In genomic region chr7:40584667-40585433, GRCh38 we compare ENCODE assay signal across 19 cellular contexts.
A peak's percentile ranks its signal among the peaks of the same experiment; 100 is the strongest.
DNase-seq lines count a peak whose midpoint lies in the region; TF ChIP-seq lines count a peak whose summit lies in the region.
"Had no signal": no experiment of that assay in that cellular context is flagged by ENCODE, and none has a peak within 500 bp of the region (broad histone marks: within the 10 kb centered on the region; RNA-seq: fewer than 3 reads in every experiment).

No MANE protein-coding gene starts in this region.

- no peak overlapping the region for H3K14ac ChIP-seq in mesenchymal stem cell (ENCODE audit: low read length in 2 of 2)

- H3K27ac ChIP-seq in brain microvascular endothelial cell (no peak overlapping the region), mesenchymal stem cell (ENCODE audit: low read length, poor library complexity, severe bottlenecking) (no peak overlapping the region), WERI-Rb-1 (no peak overlapping the region)
- H3K27ac ChIP-seq: cardiac muscle cell had no signal

- H3K4ac ChIP-seq in mesenchymal stem cell (ENCODE audit: low read depth in 1 of 2, low read length in 2 of 2) = peak overlapping the region in 1 of 2 experiments; percentile 15

- H3K4me2 ChIP-seq in mesenchymal stem cell (ENCODE audit: low read length, poor library complexity, severe bottlenecking) = no peak overlapping the region

- H4K8ac ChIP-seq in mesenchymal stem cell (ENCODE audit: low read length) = no peak overlapping the region

- no peaks in the 10 kb centered on the region for H3K36me3 ChIP-seq in brain microvascular endothelial cell (replicated peaks)
- no peaks in the 10 kb centered on the region for H3K36me3 ChIP-seq in mesenchymal stem cell (ENCODE audit: control insufficient read depth in 1 of 2, insufficient read depth in 2 of 2, low read depth in 1 of 2, low read length in 2 of 2)
- no peaks in the 10 kb centered on the region for H3K36me3 ChIP-seq in WERI-Rb-1
- H3K36me3 ChIP-seq: BE2C, cardiac muscle cell, uterus had no signal

- no peak overlapping the region for H2BK15ac ChIP-seq in mesenchymal stem cell (ENCODE audit: low read depth, poor library complexity, severe bottlenecking)

- H3K23ac ChIP-seq in mesenchymal stem cell (ENCODE audit: low read length in 2 of 2) = no peak overlapping the region

- H3K9me3 ChIP-seq in mesenchymal stem cell (ENCODE audit: control insufficient read depth, low read length) (no peaks in the 10 kb centered on the region), WERI-Rb-1 (ENCODE audit: severe bottlenecking) (no peaks in the 10 kb centered on the region)
- H3K9me3 ChIP-seq: BE2C, uterus had no signal

- no peak overlapping the region for H4K91ac ChIP-seq in mesenchymal stem cell (ENCODE audit: low read length)

- H2BK12ac ChIP-seq in mesenchymal stem cell (ENCODE audit: low read length in 2 of 2) = peak overlapping the region in 1 of 2 experiments; percentile 11

- TF ChIP-seq CTCF in brain microvascular endothelial cell (IDR thresholded peaks at IDR 0.05; ENCODE audit: low read depth, low read length, missing control alignments) (no peak), WERI-Rb-1 (IDR thresholded peaks at IDR 0.05; ENCODE audit: low read depth, low read length) (no peak)

- H3K9ac ChIP-seq in mesenchymal stem cell (ENCODE audit: low read length) = no peak overlapping the region

- peak; percentile 44 for DNase-seq in HCEC 1CT
- DNase-seq in NOMO-1 treated with DMSO at 0.1 percent for 48 hours (lab: John Stamatoyannopoulos, UW; ENCODE audit: unreplicated experiment) = peak; percentile 55
- DNase-seq in brain microvascular endothelial cell = peak; percentile 53
- peak; percentile 73 for DNase-seq in mesenchymal stem cell
- DNase-seq in LoVo (ENCODE audit: low spot score) = no peak
- DNase-seq in NCI-H69 (lab: John Stamatoyannopoulos, UW) = no peak
- DNase-seq in NCI-H187 (lab: John Stamatoyannopoulos, UW) = no peak
- DNase-seq in WERI-Rb-1 = no peak
- DNase-seq: activated CD4-positive, alpha-beta T cell treated with anti-CD3 and anti-CD28 coated beads for 4 hours; BE2C; DMS 273 treated with DMSO at 0.1 percent for 48 hours; effector memory CD8-positive, alpha-beta T cell; GOT3; NCI-H2227 treated with DMSO at 0.1 percent for 48 hours; nucleus accumbens; stimulated activated naive B cell treated with anti-CD40 and anti-IgM and Interleukin-4, amounts not matched to agents 10 μg/mL and 1 μg/mL and 100 μg/mL, for 72 hours; T-helper 1 cell; uterus had no signal

- H2AK5ac ChIP-seq in mesenchymal stem cell (ENCODE audit: low read length, severe bottlenecking) = no peak overlapping the region

- no peaks in the 10 kb centered on the region for H3K79me1 ChIP-seq in mesenchymal stem cell (replicated peaks; ENCODE audit: low read length, poor library complexity, severe bottlenecking)

- H2AFZ ChIP-seq in mesenchymal stem cell (ENCODE audit: low read depth, low read length) = no peak overlapping the region

- 0% methylated on average over 1 of the region's 4 CpGs for WGBS in mesenchymal stem cell

- no peak overlapping the region for H2BK120ac ChIP-seq in mesenchymal stem cell (ENCODE audit: low read depth, low read length)

- H3K4me3 ChIP-seq in brain microvascular endothelial cell (ENCODE audit: low read depth, low read length) (no peak overlapping the region), mesenchymal stem cell (ENCODE audit: insufficient read depth in 1 of 2, low read depth in 1 of 2, low read length in 2 of 2) (no peak overlapping the region), WERI-Rb-1 (ENCODE audit: low read depth, low read length) (no peak overlapping the region)
- H3K4me3 ChIP-seq: cardiac muscle cell, uterus had no signal

- in situ Hi-C loops in brain microvascular endothelial cell (cut with HindIII; ENCODE audit: low pct_ligation_motif_present, low sequenced_read_pairs) = no loop called here

- H3K27me3 ChIP-seq in brain microvascular endothelial cell (replicated peaks) = no peaks in the 10 kb centered on the region
- no peaks in the 10 kb centered on the region for H3K27me3 ChIP-seq in mesenchymal stem cell (ENCODE audit: control insufficient read depth in 1 of 2, insufficient read depth in 1 of 2, low read length in 2 of 2)
- no peaks in the 10 kb centered on the region for H3K27me3 ChIP-seq in WERI-Rb-1 (ENCODE audit: insufficient read depth, low read depth, severe bottlenecking)
- H3K27me3 ChIP-seq: BE2C, cardiac muscle cell, uterus had no signal

- no peak overlapping the region for H3K18ac ChIP-seq in mesenchymal stem cell (ENCODE audit: low read depth in 1 of 2, low read length in 2 of 2)

- H3K4me1 ChIP-seq in mesenchymal stem cell (ENCODE audit: control insufficient read depth, insufficient read depth, low read depth, low read length) = no peaks in the 10 kb centered on the region
- H3K4me1 ChIP-seq: BE2C, uterus had no signal

- H2BK5ac ChIP-seq in mesenchymal stem cell (ENCODE audit: low read depth, low read length, poor library complexity, severe bottlenecking) = no peak overlapping the region

Comparison
In these comparisons a context has a peak if more than half of its experiments do, and no peak if none do; other contexts are left out.
1. DNase-seq: peak in HCEC 1CT (single experiment), NOMO-1 treated with DMSO at 0.1 percent for 48 hours (single experiment), brain microvascular endothelial cell (single experiment) and mesenchymal stem cell (single experiment); none in LoVo (single experiment), NCI-H69 (single experiment), NCI-H187 (0 of 2) and WERI-Rb-1 (single experiment).